In genomic region chr14:68143341-68143807, GRCh38 we compare ENCODE assay signal across 8 cellular contexts.
DNase-seq lines count a peak whose midpoint lies in the region; ATAC-seq, FAIRE-seq and TF ChIP-seq lines count a peak whose summit lies in the region.

No MANE protein-coding gene starts in this region.

- no peaks in the 10 kb centered on the region for H3K79me2 ChIP-seq in HepG2 (ENCODE audit: insufficient read depth, low read length)

- ATAC-seq in HepG2: no peak
- no peak for ATAC-seq in GM21360 (IDR thresholded peaks at IDR 0.05; ENCODE audit: unreplicated experiment)
- ATAC-seq in natural killer cell treated with Interleukin-12 subunit alpha and Interleukin-12 subunit beta and Interleukin-15 and Interleukin-18, amount 100 ng/mL, for 72 hours: no peak
- ATAC-seq in GM21526 (IDR thresholded peaks at IDR 0.05; ENCODE audit: low FRiP score, unreplicated experiment): no peak

- H3K9ac ChIP-seq in HepG2 (ENCODE audit: insufficient read depth, low read depth, low read length): no peak overlapping the region

- no peak for TF ChIP-seq POLR2A in HepG2 (IDR thresholded peaks at IDR 0.05; ENCODE audit: insufficient read depth in 1 of 2, low read depth in 2 of 2, low read length in 2 of 2)

- no peak for TF ChIP-seq RAD21 in HepG2 (CRISPR knock-in tag; IDR thresholded peaks at IDR 0.05)

- in situ Hi-C loops in HepG2 (cut with HindIII; ENCODE audit: extremely low pct_ligation_motif_present, low pct_unique_long_range_greater_than_20kb): no loop called here

- H3K27ac ChIP-seq in HepG2 (ENCODE audit: extremely low read length, insufficient read depth, low read length) (no peak overlapping the region), thymus (ENCODE audit: low read depth) (peak overlapping the region; percentile 95)

- no peaks in the 10 kb centered on the region for H3K9me3 ChIP-seq in HepG2 (ENCODE audit: low read length)
- H3K9me3 ChIP-seq in thymus (ENCODE audit: control insufficient read depth): no peaks in the 10 kb centered on the region

- no peak for FAIRE-seq in HepG2 (lab: Jason Lieb, UNC)

- CTCF ChIA-PET in MCF 10A (lab: Yijun Ruan, JAX) (interaction anchor here (0.6 to 1.2 kb wide), 2 partner anchors 176 to 199 kb away, joined by 3 to 4 read pairs; no protein-coding TSS in a partner anchor), HepG2 (lab: Yijun Ruan, JAX; ENCODE audit: low intra/inter-chr PET ratio, low total read pairs) (no interaction called here)

- no peaks in the 10 kb centered on the region for H3K9me3 Mint-ChIP-seq in MCF 10A (ENCODE audit: unreplicated experiment)
- peaks cover 4% of the 10 kb centered on the region for H3K9me3 Mint-ChIP-seq in natural killer cell treated with Interleukin-12 subunit alpha and Interleukin-12 subunit beta and Interleukin-15 and Interleukin-18, amount 100 ng/mL, for 72 hours

- H4K20me1 ChIP-seq in HepG2 (ENCODE audit: insufficient read depth, low read length): no peaks in the 10 kb centered on the region

- peaks cover 37% of the 10 kb centered on the region for H3K4me1 ChIP-seq in HepG2 (ENCODE audit: insufficient read depth, low read length)
- peaks cover 24% of the 10 kb centered on the region for H3K4me1 ChIP-seq in thymus (ENCODE audit: control insufficient read depth, insufficient read depth, low read length)

- 80% methylated on average over 3 of the region's 3 CpGs for WGBS in HepG2 (ENCODE audit: low lambda C conversion rate)
- 13% methylated on average over 3 of the region's 3 CpGs for WGBS in thymus

- TF ChIP-seq CTCF in MCF 10A (IDR thresholded peaks at IDR 0.05; ENCODE audit: unreplicated experiment): no peak
- TF ChIP-seq CTCF in HepG2 (CRISPR knock-in tag; IDR thresholded peaks at IDR 0.05): no peak

- peak; percentile 70 to 74 for DNase-seq in Kasumi-1 (lab: John Stamatoyannopoulos, UW)
- peak; percentile 82 for DNase-seq in MCF 10A (ENCODE audit: unreplicated experiment)
- DNase-seq in HepG2 (ENCODE audit: low spot score): no peak
- DNase-seq in COR-L47 (lab: John Stamatoyannopoulos, UW): no peak
- no peak for DNase-seq in natural killer cell treated with Interleukin-12 subunit alpha and Interleukin-12 subunit beta and Interleukin-15 and Interleukin-18, amount 100 ng/mL, for 72 hours (ENCODE audit: low spot score)

- no peak overlapping the region for H2AFZ ChIP-seq in HepG2 (ENCODE audit: low read length)

- TF ChIP-seq EP300 in HepG2 (IDR thresholded peaks at IDR 0.05; ENCODE audit: low read depth in 2 of 2, low read length in 2 of 2): no peak
- no peak for TF ChIP-seq EP300 in HepG2 (CRISPR knock-in tag; IDR thresholded peaks at IDR 0.05; ENCODE audit: borderline replicate concordance)

- peak overlapping the region; percentile 95 for H3K27ac Mint-ChIP-seq in MCF 10A (ENCODE audit: low read depth, unreplicated experiment)
- H3K27ac Mint-ChIP-seq in natural killer cell treated with Interleukin-12 subunit alpha and Interleukin-12 subunit beta and Interleukin-15 and Interleukin-18, amount 100 ng/mL, for 72 hours: no peak overlapping the region

- intact Hi-C loops in MCF 10A (cut with micrococcal nuclease): loop anchor here (5.0 kb wide), 3 partner anchors 404 to 674 kb away; partner anchors contain the start of gene ZFP36L1
- intact Hi-C loops in HepG2 (cut with micrococcal nuclease; ENCODE audit: unreplicated experiment): no loop called here

- POLR2A ChIA-PET in MCF 10A (lab: Yijun Ruan, JAX): interaction anchor here (0.7 to 2.1 kb wide), 15 partner anchors 8 to 653 kb away, joined by 3 to 10 read pairs (median 3); partner anchors contain the start of gene ZFP36L1
- POLR2A ChIA-PET in HepG2 (lab: Yijun Ruan, JAX): no interaction called here

- no peak overlapping the region for H3K4me2 ChIP-seq in HepG2 (ENCODE audit: low read depth, low read length)

- H3K27me3 Mint-ChIP-seq in MCF 10A (ENCODE audit: insufficient read depth, unreplicated experiment): no peaks in the 10 kb centered on the region
- no peaks in the 10 kb centered on the region for H3K27me3 Mint-ChIP-seq in natural killer cell treated with Interleukin-12 subunit alpha and Interleukin-12 subunit beta and Interleukin-15 and Interleukin-18, amount 100 ng/mL, for 72 hours

- peaks cover 7% of the 10 kb centered on the region for H3K36me3 Mint-ChIP-seq in MCF 10A (ENCODE audit: insufficient read depth, unreplicated experiment)
- H3K36me3 Mint-ChIP-seq in natural killer cell treated with Interleukin-12 subunit alpha and Interleukin-12 subunit beta and Interleukin-15 and Interleukin-18, amount 100 ng/mL, for 72 hours: peaks cover 6% of the 10 kb centered on the region

- H3K4me3 ChIP-seq in HepG2 (replicated peaks in 1 of 3; ENCODE audit: insufficient read depth in 1 of 3, low read depth in 2 of 3, low read length in 3 of 3): no peak overlapping the region
- no peak overlapping the region for H3K4me3 ChIP-seq in thymus (ENCODE audit: low read length)

- no peaks in the 10 kb centered on the region for H3K36me3 ChIP-seq in HepG2 (replicated peaks in 1 of 2; ENCODE audit: control insufficient read depth in 1 of 2, insufficient read depth in 2 of 2, low read length in 2 of 2)
- H3K36me3 ChIP-seq in thymus (ENCODE audit: control insufficient read depth, insufficient read depth): no peaks in the 10 kb centered on the region

- BruUV-seq in MCF 10A (replicated peaks; lab: Mats Ljungman, UMichigan) (no TSS peak), HepG2 (replicated peaks; lab: Mats Ljungman, UMichigan) (no TSS peak)

- no peak overlapping the region for H3K4me3 Mint-ChIP-seq in MCF 10A (ENCODE audit: unreplicated experiment)
- no peak overlapping the region for H3K4me3 Mint-ChIP-seq in natural killer cell treated with Interleukin-12 subunit alpha and Interleukin-12 subunit beta and Interleukin-15 and Interleukin-18, amount 100 ng/mL, for 72 hours

- H3K4me1 Mint-ChIP-seq in MCF 10A (ENCODE audit: insufficient read depth, unreplicated experiment): peaks cover 78% of the 10 kb centered on the region
- H3K4me1 Mint-ChIP-seq in natural killer cell treated with Interleukin-12 subunit alpha and Interleukin-12 subunit beta and Interleukin-15 and Interleukin-18, amount 100 ng/mL, for 72 hours (ENCODE audit: low read depth in 2 of 2): peaks cover 6 to 10% of the 10 kb centered on the region in 2 donors

- H3K27me3 ChIP-seq in HepG2 (ENCODE audit: control insufficient read depth in 1 of 2, insufficient read depth in 2 of 2, low read length in 2 of 2) (no peaks in the 10 kb centered on the region), thymus (ENCODE audit: control insufficient read depth, insufficient read depth) (no peaks in the 10 kb centered on the region)

TF ChIP-seq in HepG2, 621 proteins besides CTCF, POLR2A, EP300 and RAD21:
- TF ChIP-seq, protein P1, sequence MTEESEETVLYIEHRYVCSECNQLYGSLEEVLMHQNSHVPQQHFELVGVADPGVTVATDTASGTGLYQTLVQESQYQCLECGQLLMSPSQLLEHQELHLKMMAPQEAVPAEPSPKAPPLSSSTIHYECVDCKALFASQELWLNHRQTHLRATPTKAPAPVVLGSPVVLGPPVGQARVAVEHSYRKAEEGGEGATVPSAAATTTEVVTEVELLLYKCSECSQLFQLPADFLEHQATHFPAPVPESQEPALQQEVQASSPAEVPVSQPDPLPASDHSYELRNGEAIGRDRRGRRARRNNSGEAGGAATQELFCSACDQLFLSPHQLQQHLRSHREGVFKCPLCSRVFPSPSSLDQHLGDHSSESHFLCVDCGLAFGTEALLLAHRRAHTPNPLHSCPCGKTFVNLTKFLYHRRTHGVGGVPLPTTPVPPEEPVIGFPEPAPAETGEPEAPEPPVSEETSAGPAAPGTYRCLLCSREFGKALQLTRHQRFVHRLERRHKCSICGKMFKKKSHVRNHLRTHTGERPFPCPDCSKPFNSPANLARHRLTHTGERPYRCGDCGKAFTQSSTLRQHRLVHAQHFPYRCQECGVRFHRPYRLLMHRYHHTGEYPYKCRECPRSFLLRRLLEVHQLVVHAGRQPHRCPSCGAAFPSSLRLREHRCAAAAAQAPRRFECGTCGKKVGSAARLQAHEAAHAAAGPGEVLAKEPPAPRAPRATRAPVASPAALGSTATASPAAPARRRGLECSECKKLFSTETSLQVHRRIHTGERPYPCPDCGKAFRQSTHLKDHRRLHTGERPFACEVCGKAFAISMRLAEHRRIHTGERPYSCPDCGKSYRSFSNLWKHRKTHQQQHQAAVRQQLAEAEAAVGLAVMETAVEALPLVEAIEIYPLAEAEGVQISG (CRISPR knock-in tag; IDR thresholded peaks at IDR 0.05): no peak
- TF ChIP-seq ZNF205 (CRISPR knock-in tag; IDR thresholded peaks at IDR 0.05) (no peak), TAF15 (IDR thresholded peaks at IDR 0.05; ENCODE audit: low read depth, low read length, poor library complexity, severe bottlenecking) (no peak), POGZ (CRISPR knock-in tag; IDR thresholded peaks at IDR 0.05) (no peak), ZNF644 (CRISPR knock-in tag; IDR thresholded peaks at IDR 0.05; ENCODE audit: low read depth) (peak; percentile 79; the same call in 1 of the 2 replicates), HNF4A (CRISPR knock-in tag; IDR thresholded peaks at IDR 0.05) (peak; percentile 52; the same call in 1 of the 2 replicates)
TF ChIP-seq in HepG2: peak in this region for 2.

Comparison
In these comparisons a context has a peak if more than half of its experiments do, and no peak if none do; other contexts are left out.
1. DNase-seq: peak in Kasumi-1 (2 of 2) and MCF 10A (single experiment); none in HepG2 (single experiment), COR-L47 (single experiment) and natural killer cell treated with Interleukin-12 subunit alpha and Interleukin-12 subunit beta and Interleukin-15 and Interleukin-18, amount 100 ng/mL, for 72 hours (single experiment).